In the genomic region with DNA sequence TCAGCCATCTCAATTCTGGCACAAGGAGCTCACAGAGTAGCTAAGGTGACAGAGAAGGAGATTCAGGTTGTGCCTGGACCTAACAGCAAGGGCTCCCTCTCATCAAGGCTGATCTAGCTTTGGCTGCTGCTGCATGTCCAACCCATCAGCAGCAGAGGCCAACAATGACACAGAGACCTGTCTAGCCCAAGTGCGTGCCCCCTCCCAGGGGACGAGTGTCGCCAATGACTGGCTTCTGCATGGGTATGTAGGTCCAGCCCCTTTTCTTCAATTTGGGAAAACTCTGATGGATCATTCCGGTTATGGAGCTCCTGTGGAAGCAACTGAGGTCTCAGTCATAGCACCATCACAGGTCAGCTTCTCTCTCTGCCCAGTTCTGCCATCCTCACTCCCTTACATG, we compare ENCODE assay signal across 22 cellular contexts.
DNase-seq lines count a peak whose midpoint lies in the region; ATAC-seq and TF ChIP-seq lines count a peak whose summit lies in the region.
"Had no signal": no experiment of that assay in that cellular context is flagged by ENCODE, and none has a peak within 500 bp of the region (broad histone marks: within the 10 kb centered on the region; RNA-seq: fewer than 3 reads in every experiment).

No MANE protein-coding gene starts in this region.

- ATAC-seq in activated CD8-positive, alpha-beta memory T cell treated with anti-CD3 and anti-CD28 coated beads, Interleukin-2, amount 10 ng/mL, durations not matched to agents 7 days and 5 days = no peak
- no peak for ATAC-seq in thoracic aorta (ENCODE audit: insufficient number of reproducible peaks, low FRiP score, low read depth)
- no peak for ATAC-seq in GM19455 (IDR thresholded peaks at IDR 0.05; ENCODE audit: unreplicated experiment)
- ATAC-seq: CD8-positive, alpha-beta T cell; GM12878; GM23338; HCT116 had no signal

- no peak overlapping the region for H3K4me2 ChIP-seq in mesenchymal stem cell (ENCODE audit: low read length, poor library complexity, severe bottlenecking)
- H3K4me2 ChIP-seq: BLaER1, GM23338 had no signal

- no peaks in the 10 kb centered on the region for H3K9me3 ChIP-seq in mesenchymal stem cell (ENCODE audit: control insufficient read depth, low read length)
- no peaks in the 10 kb centered on the region for H3K9me3 ChIP-seq in thoracic aorta

- H2BK15ac ChIP-seq in mesenchymal stem cell (ENCODE audit: low read depth, poor library complexity, severe bottlenecking) = peak overlapping the region; percentile 4

- DNase-seq in activated CD8-positive, alpha-beta memory T cell treated with anti-CD3 and anti-CD28 coated beads for 24 hours = peak; percentile 26
- no peak for DNase-seq in activated CD8-positive, alpha-beta memory T cell treated with anti-CD3 and anti-CD28 coated beads, Interleukin-2, amount 10 ng/mL, durations not matched to agents 7 days and 5 days
- DNase-seq in coronary artery (ENCODE audit: low spot score) (peak; percentile 65), mesenchymal stem cell (no peak), thoracic aorta (ENCODE audit: low spot score) (no peak), SIG-M5 (lab: John Stamatoyannopoulos, UW) (no peak), ecto neural progenitor cell (ENCODE audit: low spot score) (no peak)
- DNase-seq: CD4-positive, CD25-positive, alpha-beta regulatory T cell; CD8-positive, alpha-beta T cell; DMS 273 treated with DMSO at 0.1 percent for 48 hours; DMS79; EL; GDM1; H9 had no signal

- H2AFZ ChIP-seq in mesenchymal stem cell (ENCODE audit: low read depth, low read length) = no peak overlapping the region
- H2AFZ ChIP-seq: GM23338 had no signal

- H3K14ac ChIP-seq in mesenchymal stem cell (ENCODE audit: low read length in 2 of 2) = no peak overlapping the region

- peaks cover 2% of the 10 kb centered on the region for H3K27me3 Mint-ChIP-seq in activated CD8-positive, alpha-beta memory T cell treated with anti-CD3 and anti-CD28 coated beads, Interleukin-2, amount 10 ng/mL, durations not matched to agents 7 days and 5 days
- H3K27me3 Mint-ChIP-seq: B cell; CD4-positive, CD25-positive, alpha-beta regulatory T cell had no signal

- H3K4ac ChIP-seq in mesenchymal stem cell (ENCODE audit: low read depth in 1 of 2, low read length in 2 of 2) = no peak overlapping the region

- H3K18ac ChIP-seq in mesenchymal stem cell (ENCODE audit: low read depth in 1 of 2, low read length in 2 of 2) = no peak overlapping the region

- WGBS in mesenchymal stem cell = 91% methylated on average over 4 of the region's 4 CpGs

- H3K36me3 ChIP-seq in mesenchymal stem cell (ENCODE audit: control insufficient read depth in 1 of 2, insufficient read depth in 2 of 2, low read depth in 1 of 2, low read length in 2 of 2) (no peaks in the 10 kb centered on the region), thoracic aorta (no peaks in the 10 kb centered on the region)
- H3K36me3 ChIP-seq: BLaER1 had no signal

- TF ChIP-seq CTCF in coronary artery (IDR thresholded peaks at IDR 0.05) (no peak), thoracic aorta (IDR thresholded peaks at IDR 0.05) (no peak)

- H3K36me3 Mint-ChIP-seq in activated CD8-positive, alpha-beta memory T cell treated with anti-CD3 and anti-CD28 coated beads, Interleukin-2, amount 10 ng/mL, durations not matched to agents 7 days and 5 days = no peaks in the 10 kb centered on the region
- H3K36me3 Mint-ChIP-seq: CD4-positive, CD25-positive, alpha-beta regulatory T cell; CD8-positive, alpha-beta T cell had no signal

- CTCF ChIA-PET in activated CD8-positive, alpha-beta memory T cell treated with anti-CD3 and anti-CD28 coated beads, Interleukin-2, amount 10 ng/mL, durations not matched to agents 7 days and 5 days (lab: Charles Lee) = no interaction called here

- H3K9ac ChIP-seq in mesenchymal stem cell (ENCODE audit: low read length) = no peak overlapping the region
- H3K9ac ChIP-seq: BLaER1 had no signal

- H3K27me3 ChIP-seq in mesenchymal stem cell (ENCODE audit: control insufficient read depth in 1 of 2, insufficient read depth in 1 of 2, low read length in 2 of 2) (no peaks in the 10 kb centered on the region), thoracic aorta (replicated peaks; ENCODE audit: insufficient read depth) (no peaks in the 10 kb centered on the region)
- H3K27me3 ChIP-seq: BLaER1 had no signal

- no peak overlapping the region for H4K8ac ChIP-seq in mesenchymal stem cell (ENCODE audit: low read length)

- H3K79me1 ChIP-seq in mesenchymal stem cell (replicated peaks; ENCODE audit: low read length, poor library complexity, severe bottlenecking) = no peaks in the 10 kb centered on the region

- no peak overlapping the region for H2BK5ac ChIP-seq in mesenchymal stem cell (ENCODE audit: low read depth, low read length, poor library complexity, severe bottlenecking)

- H3K9me3 Mint-ChIP-seq in activated CD8-positive, alpha-beta memory T cell treated with anti-CD3 and anti-CD28 coated beads, Interleukin-2, amount 10 ng/mL, durations not matched to agents 7 days and 5 days (ENCODE audit: low read depth) = no peaks in the 10 kb centered on the region
- H3K9me3 Mint-ChIP-seq: CD8-positive, alpha-beta T cell; GM23338 had no signal

- no peaks in the 10 kb centered on the region for H3K4me1 Mint-ChIP-seq in activated CD8-positive, alpha-beta memory T cell treated with anti-CD3 and anti-CD28 coated beads, Interleukin-2, amount 10 ng/mL, durations not matched to agents 7 days and 5 days
- H3K4me1 Mint-ChIP-seq: B cell; CD4-positive, CD25-positive, alpha-beta regulatory T cell; GM23338; H9 had no signal

- H2AK5ac ChIP-seq in mesenchymal stem cell (ENCODE audit: low read length, severe bottlenecking) = peak overlapping the region; percentile 24

- no peak overlapping the region for H2BK12ac ChIP-seq in mesenchymal stem cell (ENCODE audit: low read length in 2 of 2)

- H2BK120ac ChIP-seq in mesenchymal stem cell (ENCODE audit: low read depth, low read length) = no peak overlapping the region

- H3K23ac ChIP-seq in mesenchymal stem cell (ENCODE audit: low read length in 2 of 2) = no peak overlapping the region

- no peak overlapping the region for H3K27ac Mint-ChIP-seq in activated CD8-positive, alpha-beta memory T cell treated with anti-CD3 and anti-CD28 coated beads, Interleukin-2, amount 10 ng/mL, durations not matched to agents 7 days and 5 days
- H3K27ac Mint-ChIP-seq: B cell; CD4-positive, CD25-positive, alpha-beta regulatory T cell; CD8-positive, alpha-beta T cell; GM23338; H9 had no signal

- H3K4me3 Mint-ChIP-seq in activated CD8-positive, alpha-beta memory T cell treated with anti-CD3 and anti-CD28 coated beads, Interleukin-2, amount 10 ng/mL, durations not matched to agents 7 days and 5 days = no peak overlapping the region
- H3K4me3 Mint-ChIP-seq: B cell; CD4-positive, CD25-positive, alpha-beta regulatory T cell; CD8-positive, alpha-beta T cell; GM23338; H9 had no signal

- H3K4me3 ChIP-seq in coronary artery = no peak overlapping the region
- no peak overlapping the region for H3K4me3 ChIP-seq in mesenchymal stem cell (ENCODE audit: insufficient read depth in 1 of 2, low read depth in 1 of 2, low read length in 2 of 2)
- no peak overlapping the region for H3K4me3 ChIP-seq in thoracic aorta
- H3K4me3 ChIP-seq: BLaER1, GM12878, GM23338 had no signal

- H4K91ac ChIP-seq in mesenchymal stem cell (ENCODE audit: low read length) = no peak overlapping the region

- H3K27ac ChIP-seq in coronary artery (peak overlapping the region in 1 of 2 donors; percentile 13), mesenchymal stem cell (ENCODE audit: low read length, poor library complexity, severe bottlenecking) (no peak overlapping the region), thoracic aorta (peak overlapping the region; percentile 94 to 95)
- H3K27ac ChIP-seq: 22Rv1, BLaER1, C4-2B had no signal

- H3K4me1 ChIP-seq in mesenchymal stem cell (ENCODE audit: control insufficient read depth, insufficient read depth, low read depth, low read length) (no peaks in the 10 kb centered on the region), thoracic aorta (ENCODE audit: control insufficient read depth in 1 of 2, low read depth in 2 of 2) (peaks cover 22 to 56% of the 10 kb centered on the region in 2 donors)

Comparison
In these comparisons a context has a peak if more than half of its experiments do, and no peak if none do; other contexts are left out.
1. DNase-seq: peak in activated CD8-positive, alpha-beta memory T cell treated with anti-CD3 and anti-CD28 coated beads for 24 hours (single experiment) and coronary artery (single experiment); none in activated CD8-positive, alpha-beta memory T cell treated with anti-CD3 and anti-CD28 coated beads, Interleukin-2, amount 10 ng/mL, durations not matched to agents 7 days and 5 days (single experiment), mesenchymal stem cell (single experiment), thoracic aorta (single experiment), SIG-M5 (single experiment) and ecto neural progenitor cell (single experiment).